Comparison of ENCODE assay signal across 27 cellular contexts in the genomic region with DNA sequence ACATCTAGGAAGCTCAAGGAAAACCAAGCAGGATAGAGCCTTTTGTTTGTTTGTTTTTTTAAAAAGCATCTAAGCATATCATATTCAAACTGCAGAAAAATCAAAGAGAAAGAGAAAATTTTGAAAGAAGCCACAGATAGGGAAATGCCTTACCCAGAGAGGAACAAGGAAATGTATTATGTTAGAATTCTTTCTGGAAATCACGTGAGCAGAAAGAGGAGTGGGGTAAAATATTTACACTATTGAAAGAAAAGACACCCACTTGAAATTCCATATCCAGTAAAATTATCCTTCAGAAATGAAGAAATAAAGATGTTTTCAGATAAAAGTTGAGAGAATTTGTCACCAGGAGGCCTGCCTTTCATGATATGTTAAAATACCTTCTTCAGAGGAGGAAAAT.
"Had no signal": no experiment of that assay in that cellular context is flagged by ENCODE, and none has a peak within 500 bp of the region (broad histone marks: within the 10 kb centered on the region; RNA-seq: fewer than 3 reads in every experiment).

No MANE protein-coding gene starts in this region.

- H3K27me3 Mint-ChIP-seq: activated B cell treated with CpG ODN at 0.5 μM for 24 hours; activated CD8-positive, alpha-beta T cell treated with anti-CD3 and anti-CD28 coated beads for 36 hours; activated naive CD4-positive, alpha-beta T cell treated with anti-CD3 and anti-CD28 coated beads, Interleukin-2, amount 50 U/mL, for 24 hours had no signal

- H3K4me1 Mint-ChIP-seq: activated B cell treated with CpG ODN at 0.5 μM for 24 hours; activated naive CD4-positive, alpha-beta T cell treated with anti-CD3 and anti-CD28 coated beads, Interleukin-2, amount 50 U/mL, for 24 hours had no signal

- H3K27ac Mint-ChIP-seq: activated B cell treated with CpG ODN at 0.5 μM for 24 hours; activated CD8-positive, alpha-beta T cell treated with anti-CD3 and anti-CD28 coated beads for 36 hours; activated naive CD4-positive, alpha-beta T cell treated with anti-CD3 and anti-CD28 coated beads, Interleukin-2, amount 50 U/mL, for 24 hours; activated T-helper 1 cell treated with anti-CD3 and anti-CD28 coated beads, Interleukin-12 subunit alpha, Interleukin-12 subunit beta, Interleukin-2, Interleukin-4 antibody, amounts not matched to agents 30 ng/mL and 10 ng/mL and 1 ng/mL, durations not matched to agents 14 hours and 24 hours and 36 hours had no signal

- H3K36me3 Mint-ChIP-seq: activated naive CD4-positive, alpha-beta T cell treated with anti-CD3 and anti-CD28 coated beads, Interleukin-2, amount 50 U/mL, for 24 hours had no signal

- H3K4me3 Mint-ChIP-seq: activated B cell treated with CpG ODN at 0.5 μM for 24 hours; activated CD8-positive, alpha-beta T cell treated with anti-CD3 and anti-CD28 coated beads for 36 hours; activated naive CD4-positive, alpha-beta T cell treated with anti-CD3 and anti-CD28 coated beads, Interleukin-2, amount 50 U/mL, for 24 hours; activated T-helper 1 cell treated with anti-CD3 and anti-CD28 coated beads, Interleukin-12 subunit alpha, Interleukin-12 subunit beta, Interleukin-2, Interleukin-4 antibody, amounts not matched to agents 30 ng/mL and 10 ng/mL and 1 ng/mL, durations not matched to agents 14 hours and 24 hours and 36 hours had no signal

- H3K9me3 Mint-ChIP-seq: activated T-helper 1 cell treated with anti-CD3 and anti-CD28 coated beads, Interleukin-12 subunit alpha, Interleukin-12 subunit beta, Interleukin-2, Interleukin-4 antibody, amounts not matched to agents 30 ng/mL and 10 ng/mL and 1 ng/mL, durations not matched to agents 14 hours and 24 hours and 36 hours had no signal

- DNase-seq: activated B cell treated with CpG ODN at 0.5 μM for 24 hours; activated CD4-positive, alpha-beta T cell treated with anti-CD3 and anti-CD28 coated beads, Interleukin-2, amount 50 U/mL, for 1 hour; activated CD8-positive, alpha-beta memory T cell treated with anti-CD3 and anti-CD28 coated beads, Interleukin-2, amount 50 U/mL, for 4 hours; activated CD8-positive, alpha-beta T cell treated with anti-CD3 and anti-CD28 coated beads for 36 hours; activated effector memory CD4-positive, alpha-beta T cell treated with Interleukin-2 at 50 U/mL for 16 hours; activated naive CD4-positive, alpha-beta T cell; aorta; caudate nucleus; MG63; MV-4-11; NCI-H1092 treated with DMSO at 0.1 percent for 48 hours; NCI-H1417 treated with DMSO at 0.1 percent for 48 hours; NCI-H1694; NCI-H2029; NCI-H2107; NCI-H345; NCI-H510A; NCI-H526 treated with DMSO at 0.1 percent for 48 hours; NK-92 treated with Interleukin-12 subunit alpha and Interleukin-12 subunit beta, amount 100 ng/mL, for 24 hours; OCI-M1; Peyer's patch; Right ventricle myocardium superior; SJCRH30; T-helper 2 cell; T1000 had no signal
